4 cellular contexts compared by ENCODE assay signal in genomic region chr9:101291043-101291442, GRCh38.
DNase-seq lines count a peak whose midpoint lies in the region; ATAC-seq, FAIRE-seq and TF ChIP-seq lines count a peak whose summit lies in the region.
"Not testable (repeated sequence)": the region's sequence is repeated elsewhere in the genome, so short reads cannot be mapped to it uniquely, and the experiment has no call there.

No MANE protein-coding gene starts in this region.

- 26% methylated on average over 7 of the region's 12 CpGs for WGBS in K562 (ENCODE audit: insufficient coverage, low coverage, missing lambda C conversion rate)
- 69% methylated on average over 10 of the region's 12 CpGs for WGBS in HepG2 (ENCODE audit: low lambda C conversion rate)

- not testable (repeated sequence) for TF ChIP-seq EP300 in K562 (IDR thresholded peaks at IDR 0.05; ENCODE audit: low read length); HepG2 (IDR thresholded peaks at IDR 0.05; ENCODE audit: low read depth in 2 of 2, low read length in 2 of 2); HepG2 (CRISPR knock-in tag; IDR thresholded peaks at IDR 0.05; ENCODE audit: borderline replicate concordance)

- not testable (repeated sequence) for H3K27me3 Mint-ChIP-seq in nephron progenitor cell (ENCODE audit: low read depth, poor library complexity)

- in situ Hi-C loops in K562 (cut with MboI); HepG2 (cut with HindIII; ENCODE audit: extremely low pct_ligation_motif_present, low pct_unique_long_range_greater_than_20kb): not testable (repeated sequence)

- H3K4me3 Mint-ChIP-seq in nephron progenitor cell: not testable (repeated sequence)

- FAIRE-seq in K562 (lab: Jason Lieb, UNC); HepG2 (lab: Jason Lieb, UNC): not testable (repeated sequence)

- not testable (repeated sequence) for H3K9ac ChIP-seq in K562 (ENCODE audit: insufficient read depth in 1 of 2, low read depth in 2 of 2, low read length in 2 of 2); HepG2 (ENCODE audit: insufficient read depth, low read depth, low read length)

- H3F3A ChIP-seq in PC-9 (ENCODE audit: insufficient read depth, low read depth): not testable (repeated sequence)

- H3K4me3 ChIP-seq in PC-9: peak overlapping the region; percentile 46; the same call in 1 of the 2 replicates
- not testable (repeated sequence) for H3K4me3 ChIP-seq in K562; HepG2 (replicated peaks in 1 of 3; ENCODE audit: insufficient read depth in 1 of 3, low read depth in 2 of 3, low read length in 3 of 3)

- H3K4me1 Mint-ChIP-seq in nephron progenitor cell: not testable (repeated sequence)

- H3K4me2 ChIP-seq in PC-9: peak overlapping the region; percentile 56
- H3K4me2 ChIP-seq in K562 (ENCODE audit: insufficient read depth, low read length); HepG2 (ENCODE audit: low read depth, low read length): not testable (repeated sequence)

- H2AFZ ChIP-seq in PC-9; HepG2 (ENCODE audit: low read length): not testable (repeated sequence)
- peak overlapping the region; percentile 51; the same call in 1 of the 2 replicates for H2AFZ ChIP-seq in K562 (ENCODE audit: low read depth, low read length)

- TF ChIP-seq RAD21 in K562 (CRISPR knock-in tag; conservative IDR thresholded peaks at IDR 0.05 in 1 of 2, IDR thresholded peaks at IDR 0.05 in 1 of 2); HepG2 (CRISPR knock-in tag; IDR thresholded peaks at IDR 0.05): not testable (repeated sequence)

- not testable (repeated sequence) for BruUV-seq in PC-9 (replicated peaks; lab: Mats Ljungman, UMichigan); K562 (replicated peaks; lab: Mats Ljungman, UMichigan); HepG2 (replicated peaks; lab: Mats Ljungman, UMichigan)

- not testable (repeated sequence) for H3K4me1 ChIP-seq in PC-9 (replicated peaks; ENCODE audit: insufficient read depth); K562 (replicated peaks in 1 of 2; ENCODE audit: control insufficient read depth in 2 of 2, insufficient read depth in 2 of 2, low read length in 2 of 2); HepG2 (ENCODE audit: insufficient read depth, low read length)

- H3K79me2 ChIP-seq in PC-9 (ENCODE audit: low read depth); K562 (ENCODE audit: control insufficient read depth, insufficient read depth, low read length); HepG2 (ENCODE audit: insufficient read depth, low read length): not testable (repeated sequence)

- not testable (repeated sequence) for H3K9me3 ChIP-seq in PC-9 (ENCODE audit: insufficient read depth, low read depth); K562 (replicated peaks; ENCODE audit: control insufficient read depth, insufficient read depth, low read depth, low read length); HepG2 (ENCODE audit: low read length)

- not testable (repeated sequence) for H3K36me3 Mint-ChIP-seq in nephron progenitor cell (ENCODE audit: low read depth)

- peaks cover 12% of the 10 kb centered on the region for H3K9me3 Mint-ChIP-seq in nephron progenitor cell

- not testable (repeated sequence) for H3K36me3 ChIP-seq in PC-9 (ENCODE audit: low read depth); K562 (ENCODE audit: control insufficient read depth, insufficient read depth, low read length); HepG2 (replicated peaks in 1 of 2; ENCODE audit: control insufficient read depth in 1 of 2, insufficient read depth in 2 of 2, low read length in 2 of 2)

- DNase-seq in PC-9; K562 (ENCODE audit: extremely low read depth in 1 of 4, low spot score in 3 of 4); HepG2 (ENCODE audit: low spot score); nephron progenitor cell: not testable (repeated sequence)

- H3K27ac ChIP-seq in PC-9; K562 (ENCODE audit: extremely low read depth, low read depth, low read length); HepG2 (ENCODE audit: extremely low read length, insufficient read depth, low read length): not testable (repeated sequence)

- H3K27me3 ChIP-seq in PC-9 (ENCODE audit: insufficient read depth, low read depth); K562 (ENCODE audit: control insufficient read depth in 2 of 2, insufficient read depth in 2 of 2, low read length in 2 of 2); HepG2 (ENCODE audit: control insufficient read depth in 1 of 2, insufficient read depth in 2 of 2, low read length in 2 of 2): not testable (repeated sequence)

- intact Hi-C loops in PC-9 (cut with micrococcal nuclease; ENCODE audit: unreplicated experiment); K562 (cut with micrococcal nuclease): not testable (repeated sequence)
- intact Hi-C loops in HepG2 (cut with micrococcal nuclease; ENCODE audit: unreplicated experiment): loop anchor here (2.0 kb wide), 1 partner anchor 224 kb away; no protein-coding TSS in a partner anchor

- H3K9me2 ChIP-seq in PC-9 (ENCODE audit: insufficient read depth): not testable (repeated sequence)

- not testable (repeated sequence) for TF ChIP-seq CTCF in PC-9 (conservative IDR thresholded peaks at IDR 0.05); K562 (IDR thresholded peaks at IDR 0.05 in 2 of 3, conservative IDR thresholded peaks at IDR 0.05 in 1 of 3; ENCODE audit: insufficient read depth in 2 of 3, low read depth in 1 of 3, low read length in 3 of 3); HepG2 (CRISPR knock-in tag; IDR thresholded peaks at IDR 0.05); nephron progenitor cell (IDR thresholded peaks at IDR 0.05)

- H4K20me1 ChIP-seq in PC-9 (ENCODE audit: insufficient read depth); K562 (replicated peaks; ENCODE audit: control insufficient read depth, insufficient read depth, low read length); HepG2 (ENCODE audit: insufficient read depth, low read length): not testable (repeated sequence)

- TF ChIP-seq POLR2A in K562 (conservative IDR thresholded peaks at IDR 0.05); HepG2 (IDR thresholded peaks at IDR 0.05; ENCODE audit: insufficient read depth in 1 of 2, low read depth in 2 of 2, low read length in 2 of 2): not testable (repeated sequence)

- not testable (repeated sequence) for ATAC-seq in K562, HepG2

- CTCF ChIA-PET in PC-9 (lab: Charles Lee); K562 (lab: Yijun Ruan, JAX; ENCODE audit: low intra/inter-chr PET ratio); HepG2 (lab: Yijun Ruan, JAX; ENCODE audit: low intra/inter-chr PET ratio, low total read pairs): not testable (repeated sequence)

- not testable (repeated sequence) for H3K9me1 ChIP-seq in K562 (ENCODE audit: control insufficient read depth, insufficient read depth, low read length)

- POLR2A ChIA-PET in PC-9 (lab: Charles Lee; ENCODE audit: unreplicated experiment); K562 (lab: Yijun Ruan, JAX); HepG2 (lab: Yijun Ruan, JAX): not testable (repeated sequence)

- H3K27ac Mint-ChIP-seq in nephron progenitor cell: peak overlapping the region; percentile 25

TF ChIP-seq in HepG2, 621 proteins besides CTCF, POLR2A, EP300 and RAD21 (continues in another document):
- TF ChIP-seq, protein P1, sequence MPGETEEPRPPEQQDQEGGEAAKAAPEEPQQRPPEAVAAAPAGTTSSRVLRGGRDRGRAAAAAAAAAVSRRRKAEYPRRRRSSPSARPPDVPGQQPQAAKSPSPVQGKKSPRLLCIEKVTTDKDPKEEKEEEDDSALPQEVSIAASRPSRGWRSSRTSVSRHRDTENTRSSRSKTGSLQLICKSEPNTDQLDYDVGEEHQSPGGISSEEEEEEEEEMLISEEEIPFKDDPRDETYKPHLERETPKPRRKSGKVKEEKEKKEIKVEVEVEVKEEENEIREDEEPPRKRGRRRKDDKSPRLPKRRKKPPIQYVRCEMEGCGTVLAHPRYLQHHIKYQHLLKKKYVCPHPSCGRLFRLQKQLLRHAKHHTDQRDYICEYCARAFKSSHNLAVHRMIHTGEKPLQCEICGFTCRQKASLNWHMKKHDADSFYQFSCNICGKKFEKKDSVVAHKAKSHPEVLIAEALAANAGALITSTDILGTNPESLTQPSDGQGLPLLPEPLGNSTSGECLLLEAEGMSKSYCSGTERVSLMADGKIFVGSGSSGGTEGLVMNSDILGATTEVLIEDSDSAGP (CRISPR knock-in tag; IDR thresholded peaks at IDR 0.05; ENCODE audit: borderline replicate concordance): peak; percentile 22; the same call in 1 of the 2 replicates
- TF ChIP-seq DPF2 (CRISPR knock-in tag; IDR thresholded peaks at IDR 0.05; ENCODE audit: borderline replicate concordance, low read depth) (0 out of 2 replicates have a peak, but pooled peaks have one; percentile 30), POGZ (CRISPR knock-in tag; IDR thresholded peaks at IDR 0.05) (peak; percentile 69; the same call in 1 of the 2 replicates), NR2F6 (IDR thresholded peaks at IDR 0.05) (peak; percentile 38; the same call in 1 of the 2 replicates), FOXA1 (CRISPR knock-in tag; IDR thresholded peaks at IDR 0.05) (peak; percentile 90), HOMEZ (CRISPR knock-in tag; IDR thresholded peaks at IDR 0.05; ENCODE audit: low read depth) (peak; percentile 52; the same call in 1 of the 2 replicates)
- not testable (repeated sequence) for TF ChIP-seq NR2F6 (CRISPR knock-in tag; IDR thresholded peaks at IDR 0.05); FOXA1 (IDR thresholded peaks at IDR 0.05)
